ENCODE assay signal across 29 cellular contexts in genomic region chr13:104461049-104461448, GRCh38.
"Had no signal": no experiment of that assay in that cellular context is flagged by ENCODE, and none has a peak within 500 bp of the region (broad histone marks: within the 10 kb centered on the region; RNA-seq: fewer than 3 reads in every experiment).

No MANE protein-coding gene starts in this region.

- H3K27ac Mint-ChIP-seq: activated CD4-positive, alpha-beta memory T cell treated with anti-CD3 and anti-CD28 coated beads for 36 hours; activated CD4-positive, alpha-beta T cell treated with anti-CD3 and anti-CD28 coated beads, Interleukin-2, amount 10 ng/mL, durations not matched to agents 7 days and 5 days; activated naive CD4-positive, alpha-beta T cell treated with anti-CD3 and anti-CD28 coated beads, Interleukin-2, amount 50 U/mL, for 72 hours; activated naive CD8-positive, alpha-beta T cell treated with anti-CD3 and anti-CD28 coated beads, Interleukin-2, amount 50 U/mL, for 24 hours; T-cell had no signal

- H3K27me3 Mint-ChIP-seq: activated CD4-positive, alpha-beta memory T cell treated with anti-CD3 and anti-CD28 coated beads for 36 hours; activated CD4-positive, alpha-beta T cell treated with anti-CD3 and anti-CD28 coated beads, Interleukin-2, amount 10 ng/mL, durations not matched to agents 7 days and 5 days; T-cell had no signal

- H3K27ac ChIP-seq: ascending aorta, brain microvascular endothelial cell, cardiac muscle cell, SK-N-MC had no signal

- H3K4me3 ChIP-seq: ascending aorta, cardiac muscle cell, SK-N-MC had no signal

- ATAC-seq: activated naive CD4-positive, alpha-beta T cell treated with anti-CD3 and anti-CD28 coated beads, Interleukin-2, amount 50 U/mL, for 72 hours; activated naive CD8-positive, alpha-beta T cell treated with anti-CD3 and anti-CD28 coated beads, Interleukin-2, amount 50 U/mL, for 24 hours; activated T-cell treated with anti-CD3 and anti-CD28 coated beads, Interleukin-2, amount 50 U/mL, for 4 hours; PC-3; T-cell had no signal

- H3K36me3 Mint-ChIP-seq: activated CD4-positive, alpha-beta memory T cell treated with anti-CD3 and anti-CD28 coated beads for 36 hours; T-cell had no signal

- FAIRE-seq: RCC 7860, TTC549 had no signal

- H3K4me1 Mint-ChIP-seq: activated CD4-positive, alpha-beta T cell treated with anti-CD3 and anti-CD28 coated beads, Interleukin-2, amount 10 ng/mL, durations not matched to agents 7 days and 5 days; activated naive CD8-positive, alpha-beta T cell treated with anti-CD3 and anti-CD28 coated beads, Interleukin-2, amount 50 U/mL, for 24 hours; T-cell had no signal

- H3K9me3 ChIP-seq: ascending aorta had no signal

- DNase-seq: activated CD4-positive, alpha-beta memory T cell treated with anti-CD3 and anti-CD28 coated beads for 36 hours; activated CD4-positive, alpha-beta T cell treated with anti-CD3 and anti-CD28 coated beads, Interleukin-2, amount 10 ng/mL, durations not matched to agents 7 days and 5 days; activated CD4-positive, CD25-positive, alpha-beta regulatory T cell; activated CD8-positive, alpha-beta memory T cell treated with anti-CD3 and anti-CD28 coated beads for 24 hours; activated effector memory CD4-positive, alpha-beta T cell treated with anti-CD3 and anti-CD28 coated beads, Interleukin-2, amount 50 U/mL, for 16 hours; activated naive CD4-positive, alpha-beta T cell treated with Interleukin-2 at 50 U/mL for 16 hours; activated naive CD8-positive, alpha-beta T cell treated with anti-CD3 and anti-CD28 coated beads, Interleukin-2, amount 50 U/mL, for 24 hours; activated T-cell treated with anti-CD3 and anti-CD28 coated beads, Interleukin-2, amount 50 U/mL, for 4 hours; amniotic stem cell; Karpas-422; MM.1S; NCI-H1105 treated with DMSO at 0.1 percent for 48 hours; NCI-H1436 treated with DMSO at 0.1 percent for 48 hours; NCI-H187; NCI-H2081; NCI-H510A treated with DMSO at 0.1 percent for 48 hours; NCI-H69; NK-92 treated with Interleukin-12 subunit alpha and Interleukin-12 subunit beta, amount 100 ng/mL, for 24 hours; SIG-M5; T-cell; T1000 had no signal

- H3K4me1 ChIP-seq: ascending aorta had no signal

- H3K36me3 ChIP-seq: ascending aorta, brain microvascular endothelial cell, cardiac muscle cell had no signal

- H3K4me3 Mint-ChIP-seq: activated CD4-positive, alpha-beta memory T cell treated with anti-CD3 and anti-CD28 coated beads for 36 hours; activated CD4-positive, alpha-beta T cell treated with anti-CD3 and anti-CD28 coated beads, Interleukin-2, amount 10 ng/mL, durations not matched to agents 7 days and 5 days; activated naive CD8-positive, alpha-beta T cell treated with anti-CD3 and anti-CD28 coated beads, Interleukin-2, amount 50 U/mL, for 24 hours; activated T-cell treated with anti-CD3 and anti-CD28 coated beads, Interleukin-2, amount 50 U/mL, for 4 hours; T-cell had no signal

- H3K9me3 Mint-ChIP-seq: activated CD4-positive, alpha-beta memory T cell treated with anti-CD3 and anti-CD28 coated beads for 36 hours; activated CD4-positive, alpha-beta T cell treated with anti-CD3 and anti-CD28 coated beads, Interleukin-2, amount 10 ng/mL, durations not matched to agents 7 days and 5 days had no signal

- H3K27me3 ChIP-seq: ascending aorta, brain microvascular endothelial cell, cardiac muscle cell had no signal
